Comparison of ENCODE assay signal across 1 cellular context in genomic region chr1:243719476-243719875, GRCh38.
TF ChIP-seq lines count a peak whose summit lies in the region.

No MANE protein-coding gene starts in this region.

TF ChIP-seq in H1, 55 proteins besides CTCF, POLR2A, EP300 and RAD21:
- TF ChIP-seq HDAC2 (IDR thresholded peaks at IDR 0.05; ENCODE audit: borderline replicate concordance in 1 of 2, low read depth in 2 of 2, low read length in 2 of 2): no peak
- TF ChIP-seq, protein P1, sequence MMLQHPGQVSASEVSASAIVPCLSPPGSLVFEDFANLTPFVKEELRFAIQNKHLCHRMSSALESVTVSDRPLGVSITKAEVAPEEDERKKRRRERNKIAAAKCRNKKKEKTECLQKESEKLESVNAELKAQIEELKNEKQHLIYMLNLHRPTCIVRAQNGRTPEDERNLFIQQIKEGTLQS (IDR thresholded peaks at IDR 0.05; ENCODE audit: insufficient read depth, low read depth, low read length): no peak
- TF ChIP-seq CBX8 (IDR thresholded peaks at IDR 0.05; ENCODE audit: borderline replicate concordance, low read depth, low read length): no peak
- TF ChIP-seq SRF (IDR thresholded peaks at IDR 0.05; ENCODE audit: low read depth, low read length): no peak
- TF ChIP-seq GABPA (IDR thresholded peaks at IDR 0.05; ENCODE audit: borderline replicate concordance, insufficient read depth, low read length): no peak
- no peak for TF ChIP-seq ASH2L (IDR thresholded peaks at IDR 0.05; ENCODE audit: low read length)
- TF ChIP-seq CEBPB (IDR thresholded peaks at IDR 0.05; ENCODE audit: low read depth, low read length): no peak
- TF ChIP-seq NANOG (IDR thresholded peaks at IDR 0.05; ENCODE audit: insufficient read depth, low read depth, low read length, poor library complexity, severe bottlenecking): no peak
- no peak for TF ChIP-seq SIX5 (IDR thresholded peaks at IDR 0.05; ENCODE audit: low read depth, low read length)
- no peak for TF ChIP-seq MAFK (IDR thresholded peaks at IDR 0.05; ENCODE audit: low read depth, low read length)
- no peak for TF ChIP-seq ZNF274 (IDR thresholded peaks at IDR 0.05; ENCODE audit: borderline replicate concordance, extremely low read depth, low read length)
- TF ChIP-seq TEAD4 (IDR thresholded peaks at IDR 0.05; ENCODE audit: low read depth, low read length): no peak
